ENCODE assay signal across 19 cellular contexts in the genomic region with DNA sequence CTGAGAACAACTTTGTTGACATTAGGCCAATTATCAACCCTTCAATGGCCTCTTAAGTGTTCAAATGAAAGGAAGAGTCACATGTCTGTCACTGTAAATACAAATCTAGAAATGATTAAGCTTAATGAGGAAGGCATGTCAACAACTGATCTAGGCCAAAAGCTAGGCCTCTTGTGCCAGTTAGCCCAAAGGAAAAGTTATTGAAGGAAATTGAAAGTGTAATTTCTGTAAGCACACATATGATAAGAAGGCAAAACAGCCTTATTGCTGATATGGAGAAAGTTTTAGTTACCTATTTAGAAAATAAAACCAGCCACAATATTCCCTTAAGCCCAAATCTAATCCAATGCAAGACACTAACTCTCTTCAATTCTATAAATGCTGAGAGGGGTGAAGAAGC.
"Had no signal": no experiment of that assay in that cellular context is flagged by ENCODE, and none has a peak within 500 bp of the region (broad histone marks: within the 10 kb centered on the region; RNA-seq: fewer than 3 reads in every experiment).

No MANE protein-coding gene starts in this region.

- ATAC-seq: activated CD4-positive, CD25-positive, alpha-beta regulatory T cell treated with anti-CD3 and anti-CD28 coated beads, Interleukin-2, amount 50 U/mL, for 24 hours; activated CD8-positive, alpha-beta T cell treated with anti-CD3 and anti-CD28 coated beads, Interleukin-2, amount 10 ng/mL, durations not matched to agents 7 days and 5 days; effector memory CD8-positive, alpha-beta T cell; heart right ventricle; mucosa of descending colon; naive thymus-derived CD4-positive, alpha-beta T cell had no signal

- H3K36me3 ChIP-seq: esophagus squamous epithelium, heart right ventricle, prostate gland, right atrium auricular region, tibial nerve had no signal

- H3K9me3 ChIP-seq: esophagus squamous epithelium, mucosa of descending colon, prostate gland, right atrium auricular region, tibial nerve had no signal

- H3K27me3 ChIP-seq: esophagus squamous epithelium, heart right ventricle, right atrium auricular region, tibial nerve had no signal

- DNase-seq: activated CD4-positive, alpha-beta T cell treated with anti-CD3 and anti-CD28 coated beads, Interleukin-2, amount 10 ng/mL, durations not matched to agents 7 days and 5 days; activated CD8-positive, alpha-beta T cell treated with anti-CD3 and anti-CD28 coated beads, Interleukin-2, amount 10 ng/mL, durations not matched to agents 7 days and 5 days; activated naive CD4-positive, alpha-beta T cell treated with Interleukin-2 at 50 U/mL for 16 hours; activated naive CD8-positive, alpha-beta T cell treated with anti-CD3 and anti-CD28 coated beads, Interleukin-2, amount 10 ng/mL, durations not matched to agents 7 days and 5 days; activated T-cell treated with anti-CD3 and anti-CD28 coated beads, Interleukin-2, amount 50 U/mL, for 24 hours; amygdala; effector memory CD8-positive, alpha-beta T cell; esophagus squamous epithelium; heart right ventricle; kidney glomerular epithelial cell; mucosa of descending colon; naive thymus-derived CD4-positive, alpha-beta T cell; stimulated activated CD4-positive, alpha-beta T cell treated with anti-CD3 and anti-CD28 coated beads, Interleukin-12 subunit alpha, Interleukin-12 subunit beta, amount 100 ng/mL, for 4 hours; stimulated activated CD4-positive, alpha-beta T cell treated with anti-CD3 and anti-CD28 coated beads, Interleukin-1b, Interleukin-23, amount 100 ng/mL, for 48 hours; stimulated activated naive CD4-positive, alpha-beta T cell treated with Interleukin-2 at 50 U/mL for 16 hours had no signal

- H3K4me1 ChIP-seq: esophagus squamous epithelium, heart right ventricle, prostate gland, right atrium auricular region, tibial nerve had no signal

- H3K4me3 ChIP-seq: esophagus squamous epithelium, heart right ventricle, mucosa of descending colon, prostate gland, right atrium auricular region, tibial nerve had no signal

- H3K27ac ChIP-seq: esophagus squamous epithelium, heart right ventricle, prostate gland, right atrium auricular region, tibial nerve had no signal
